1 cellular context compared by ENCODE assay signal in the genomic region with DNA sequence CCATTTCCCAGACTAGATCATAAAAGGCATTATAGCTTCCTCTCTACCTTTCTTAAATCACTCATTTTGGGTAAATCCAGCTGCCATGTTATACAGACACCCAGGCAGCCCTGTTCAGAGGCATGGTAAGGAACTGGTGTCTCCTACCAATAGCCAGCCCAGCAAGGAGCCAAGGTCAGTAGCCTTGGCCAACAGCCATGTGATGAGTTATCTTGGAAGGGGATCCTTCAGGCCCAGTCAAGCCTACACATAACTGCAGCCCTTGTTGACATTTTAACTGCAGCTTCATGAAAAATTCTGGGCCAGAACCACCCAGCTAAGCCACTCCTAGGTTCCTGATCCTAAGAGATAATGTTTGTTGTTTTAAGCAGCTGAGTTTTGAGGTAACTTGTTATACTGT.
A peak's percentile ranks its signal among the peaks of the same experiment; 100 is the strongest.
TF ChIP-seq lines count a peak whose summit lies in the region.

No MANE protein-coding gene starts in this region.

TF ChIP-seq in K562, 482 proteins besides CTCF, POLR2A, EP300 and RAD21 (continued from another document and continues in another):
- TF ChIP-seq, protein P1, sequence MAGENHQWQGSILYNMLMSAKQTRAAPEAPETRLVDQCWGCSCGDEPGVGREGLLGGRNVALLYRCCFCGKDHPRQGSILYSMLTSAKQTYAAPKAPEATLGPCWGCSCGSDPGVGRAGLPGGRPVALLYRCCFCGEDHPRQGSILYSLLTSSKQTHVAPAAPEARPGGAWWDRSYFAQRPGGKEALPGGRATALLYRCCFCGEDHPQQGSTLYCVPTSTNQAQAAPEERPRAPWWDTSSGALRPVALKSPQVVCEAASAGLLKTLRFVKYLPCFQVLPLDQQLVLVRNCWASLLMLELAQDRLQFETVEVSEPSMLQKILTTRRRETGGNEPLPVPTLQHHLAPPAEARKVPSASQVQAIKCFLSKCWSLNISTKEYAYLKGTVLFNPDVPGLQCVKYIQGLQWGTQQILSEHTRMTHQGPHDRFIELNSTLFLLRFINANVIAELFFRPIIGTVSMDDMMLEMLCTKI (IDR thresholded peaks at IDR 0.05; ENCODE audit: partially characterized antibody): no peak
- TF ChIP-seq ARHGAP35 (IDR thresholded peaks at IDR 0.05; ENCODE audit: partially characterized antibody): no peak
- TF ChIP-seq ZNF324 (CRISPR knock-in tag; IDR thresholded peaks at IDR 0.05): no peak
- no peak for TF ChIP-seq DIDO1 (tag; IDR thresholded peaks at IDR 0.05; ENCODE audit: low read depth)
- TF ChIP-seq MED1 (CRISPR knock-in tag; IDR thresholded peaks at IDR 0.05; ENCODE audit: borderline replicate concordance): no peak
- TF ChIP-seq RBM34 (IDR thresholded peaks at IDR 0.05; ENCODE audit: borderline replicate concordance, insufficient read depth, low read length): no peak
- no peak for TF ChIP-seq CBX3 (IDR thresholded peaks at IDR 0.05; ENCODE audit: borderline replicate concordance in 1 of 2, low read length in 2 of 2)
- TF ChIP-seq HEY1 (CRISPR knock-in tag; IDR thresholded peaks at IDR 0.05; ENCODE audit: borderline replicate concordance): no peak
- TF ChIP-seq BHLHE40 (IDR thresholded peaks at IDR 0.05; ENCODE audit: low read length): no peak
- no peak for TF ChIP-seq HLTF (IDR thresholded peaks at IDR 0.05)
- TF ChIP-seq FOXM1 (IDR thresholded peaks at IDR 0.05; ENCODE audit: low read depth): peak; percentile 43; the same call in 1 of the 2 replicates
- TF ChIP-seq FOXM1 (CRISPR knock-in tag; IDR thresholded peaks at IDR 0.05; ENCODE audit: low read depth): no peak
- no peak for TF ChIP-seq NR2C2 (CRISPR knock-in tag; IDR thresholded peaks at IDR 0.05)
- peak; percentile 55; the same call in 1 of the 2 replicates for TF ChIP-seq NR2C2 (tag; IDR thresholded peaks at IDR 0.05)
- TF ChIP-seq, protein P2, sequence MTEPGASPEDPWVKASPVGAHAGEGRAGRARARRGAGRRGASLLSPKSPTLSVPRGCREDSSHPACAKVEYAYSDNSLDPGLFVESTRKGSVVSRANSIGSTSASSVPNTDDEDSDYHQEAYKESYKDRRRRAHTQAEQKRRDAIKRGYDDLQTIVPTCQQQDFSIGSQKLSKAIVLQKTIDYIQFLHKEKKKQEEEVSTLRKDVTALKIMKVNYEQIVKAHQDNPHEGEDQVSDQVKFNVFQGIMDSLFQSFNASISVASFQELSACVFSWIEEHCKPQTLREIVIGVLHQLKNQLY (CRISPR knock-in tag; conservative IDR thresholded peaks at IDR 0.05): no peak
- TF ChIP-seq, protein P3, sequence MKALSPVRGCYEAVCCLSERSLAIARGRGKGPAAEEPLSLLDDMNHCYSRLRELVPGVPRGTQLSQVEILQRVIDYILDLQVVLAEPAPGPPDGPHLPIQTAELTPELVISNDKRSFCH (CRISPR knock-in tag; IDR thresholded peaks at IDR 0.05): no peak
- TF ChIP-seq, protein P3 (tag; IDR thresholded peaks at IDR 0.05): peak; percentile 51; the same call in 1 of the 2 replicates
- TF ChIP-seq, protein P4, sequence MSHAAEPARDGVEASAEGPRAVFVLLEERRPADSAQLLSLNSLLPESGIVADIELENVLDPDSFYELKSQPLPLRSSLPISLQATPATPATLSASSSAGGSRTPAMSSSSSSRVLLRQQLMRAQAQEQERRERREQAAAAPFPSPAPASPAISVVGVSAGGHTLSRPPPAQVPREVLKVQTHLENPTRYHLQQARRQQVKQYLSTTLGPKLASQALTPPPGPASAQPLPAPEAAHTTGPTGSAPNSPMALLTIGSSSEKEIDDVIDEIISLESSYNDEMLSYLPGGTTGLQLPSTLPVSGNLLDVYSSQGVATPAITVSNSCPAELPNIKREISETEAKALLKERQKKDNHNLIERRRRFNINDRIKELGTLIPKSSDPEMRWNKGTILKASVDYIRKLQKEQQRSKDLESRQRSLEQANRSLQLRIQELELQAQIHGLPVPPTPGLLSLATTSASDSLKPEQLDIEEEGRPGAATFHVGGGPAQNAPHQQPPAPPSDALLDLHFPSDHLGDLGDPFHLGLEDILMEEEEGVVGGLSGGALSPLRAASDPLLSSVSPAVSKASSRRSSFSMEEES (CRISPR knock-in tag; IDR thresholded peaks at IDR 0.05): no peak
- TF ChIP-seq PTBP1 (IDR thresholded peaks at IDR 0.05; ENCODE audit: low read depth, low read length): no peak
- no peak for TF ChIP-seq CHD2 (IDR thresholded peaks at IDR 0.05; ENCODE audit: low read depth, low read length)
- TF ChIP-seq TAL1 (IDR thresholded peaks at IDR 0.05): peak; percentile 39; the same call in 1 of the 2 replicates
- no peak for TF ChIP-seq E2F3 (CRISPR knock-in tag; IDR thresholded peaks at IDR 0.05)
- TF ChIP-seq, protein P5, sequence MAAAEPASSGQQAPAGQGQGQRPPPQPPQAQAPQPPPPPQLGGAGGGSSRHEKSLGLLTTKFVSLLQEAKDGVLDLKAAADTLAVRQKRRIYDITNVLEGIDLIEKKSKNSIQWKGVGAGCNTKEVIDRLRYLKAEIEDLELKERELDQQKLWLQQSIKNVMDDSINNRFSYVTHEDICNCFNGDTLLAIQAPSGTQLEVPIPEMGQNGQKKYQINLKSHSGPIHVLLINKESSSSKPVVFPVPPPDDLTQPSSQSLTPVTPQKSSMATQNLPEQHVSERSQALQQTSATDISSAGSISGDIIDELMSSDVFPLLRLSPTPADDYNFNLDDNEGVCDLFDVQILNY (CRISPR knock-in tag; IDR thresholded peaks at IDR 0.05): no peak
- TF ChIP-seq NEUROD1 (IDR thresholded peaks at IDR 0.05; ENCODE audit: borderline replicate concordance, low read depth, low read length, partially characterized antibody): no peak
- TF ChIP-seq, protein P6, sequence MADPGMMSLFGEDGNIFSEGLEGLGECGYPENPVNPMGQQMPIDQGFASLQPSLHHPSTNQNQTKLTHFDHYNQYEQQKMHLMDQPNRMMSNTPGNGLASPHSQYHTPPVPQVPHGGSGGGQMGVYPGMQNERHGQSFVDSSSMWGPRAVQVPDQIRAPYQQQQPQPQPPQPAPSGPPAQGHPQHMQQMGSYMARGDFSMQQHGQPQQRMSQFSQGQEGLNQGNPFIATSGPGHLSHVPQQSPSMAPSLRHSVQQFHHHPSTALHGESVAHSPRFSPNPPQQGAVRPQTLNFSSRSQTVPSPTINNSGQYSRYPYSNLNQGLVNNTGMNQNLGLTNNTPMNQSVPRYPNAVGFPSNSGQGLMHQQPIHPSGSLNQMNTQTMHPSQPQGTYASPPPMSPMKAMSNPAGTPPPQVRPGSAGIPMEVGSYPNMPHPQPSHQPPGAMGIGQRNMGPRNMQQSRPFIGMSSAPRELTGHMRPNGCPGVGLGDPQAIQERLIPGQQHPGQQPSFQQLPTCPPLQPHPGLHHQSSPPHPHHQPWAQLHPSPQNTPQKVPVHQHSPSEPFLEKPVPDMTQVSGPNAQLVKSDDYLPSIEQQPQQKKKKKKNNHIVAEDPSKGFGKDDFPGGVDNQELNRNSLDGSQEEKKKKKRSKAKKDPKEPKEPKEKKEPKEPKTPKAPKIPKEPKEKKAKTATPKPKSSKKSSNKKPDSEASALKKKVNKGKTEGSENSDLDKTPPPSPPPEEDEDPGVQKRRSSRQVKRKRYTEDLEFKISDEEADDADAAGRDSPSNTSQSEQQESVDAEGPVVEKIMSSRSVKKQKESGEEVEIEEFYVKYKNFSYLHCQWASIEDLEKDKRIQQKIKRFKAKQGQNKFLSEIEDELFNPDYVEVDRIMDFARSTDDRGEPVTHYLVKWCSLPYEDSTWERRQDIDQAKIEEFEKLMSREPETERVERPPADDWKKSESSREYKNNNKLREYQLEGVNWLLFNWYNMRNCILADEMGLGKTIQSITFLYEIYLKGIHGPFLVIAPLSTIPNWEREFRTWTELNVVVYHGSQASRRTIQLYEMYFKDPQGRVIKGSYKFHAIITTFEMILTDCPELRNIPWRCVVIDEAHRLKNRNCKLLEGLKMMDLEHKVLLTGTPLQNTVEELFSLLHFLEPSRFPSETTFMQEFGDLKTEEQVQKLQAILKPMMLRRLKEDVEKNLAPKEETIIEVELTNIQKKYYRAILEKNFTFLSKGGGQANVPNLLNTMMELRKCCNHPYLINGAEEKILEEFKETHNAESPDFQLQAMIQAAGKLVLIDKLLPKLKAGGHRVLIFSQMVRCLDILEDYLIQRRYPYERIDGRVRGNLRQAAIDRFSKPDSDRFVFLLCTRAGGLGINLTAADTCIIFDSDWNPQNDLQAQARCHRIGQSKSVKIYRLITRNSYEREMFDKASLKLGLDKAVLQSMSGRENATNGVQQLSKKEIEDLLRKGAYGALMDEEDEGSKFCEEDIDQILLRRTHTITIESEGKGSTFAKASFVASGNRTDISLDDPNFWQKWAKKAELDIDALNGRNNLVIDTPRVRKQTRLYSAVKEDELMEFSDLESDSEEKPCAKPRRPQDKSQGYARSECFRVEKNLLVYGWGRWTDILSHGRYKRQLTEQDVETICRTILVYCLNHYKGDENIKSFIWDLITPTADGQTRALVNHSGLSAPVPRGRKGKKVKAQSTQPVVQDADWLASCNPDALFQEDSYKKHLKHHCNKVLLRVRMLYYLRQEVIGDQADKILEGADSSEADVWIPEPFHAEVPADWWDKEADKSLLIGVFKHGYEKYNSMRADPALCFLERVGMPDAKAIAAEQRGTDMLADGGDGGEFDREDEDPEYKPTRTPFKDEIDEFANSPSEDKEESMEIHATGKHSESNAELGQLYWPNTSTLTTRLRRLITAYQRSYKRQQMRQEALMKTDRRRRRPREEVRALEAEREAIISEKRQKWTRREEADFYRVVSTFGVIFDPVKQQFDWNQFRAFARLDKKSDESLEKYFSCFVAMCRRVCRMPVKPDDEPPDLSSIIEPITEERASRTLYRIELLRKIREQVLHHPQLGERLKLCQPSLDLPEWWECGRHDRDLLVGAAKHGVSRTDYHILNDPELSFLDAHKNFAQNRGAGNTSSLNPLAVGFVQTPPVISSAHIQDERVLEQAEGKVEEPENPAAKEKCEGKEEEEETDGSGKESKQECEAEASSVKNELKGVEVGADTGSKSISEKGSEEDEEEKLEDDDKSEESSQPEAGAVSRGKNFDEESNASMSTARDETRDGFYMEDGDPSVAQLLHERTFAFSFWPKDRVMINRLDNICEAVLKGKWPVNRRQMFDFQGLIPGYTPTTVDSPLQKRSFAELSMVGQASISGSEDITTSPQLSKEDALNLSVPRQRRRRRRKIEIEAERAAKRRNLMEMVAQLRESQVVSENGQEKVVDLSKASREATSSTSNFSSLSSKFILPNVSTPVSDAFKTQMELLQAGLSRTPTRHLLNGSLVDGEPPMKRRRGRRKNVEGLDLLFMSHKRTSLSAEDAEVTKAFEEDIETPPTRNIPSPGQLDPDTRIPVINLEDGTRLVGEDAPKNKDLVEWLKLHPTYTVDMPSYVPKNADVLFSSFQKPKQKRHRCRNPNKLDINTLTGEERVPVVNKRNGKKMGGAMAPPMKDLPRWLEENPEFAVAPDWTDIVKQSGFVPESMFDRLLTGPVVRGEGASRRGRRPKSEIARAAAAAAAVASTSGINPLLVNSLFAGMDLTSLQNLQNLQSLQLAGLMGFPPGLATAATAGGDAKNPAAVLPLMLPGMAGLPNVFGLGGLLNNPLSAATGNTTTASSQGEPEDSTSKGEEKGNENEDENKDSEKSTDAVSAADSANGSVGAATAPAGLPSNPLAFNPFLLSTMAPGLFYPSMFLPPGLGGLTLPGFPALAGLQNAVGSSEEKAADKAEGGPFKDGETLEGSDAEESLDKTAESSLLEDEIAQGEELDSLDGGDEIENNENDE (IDR thresholded peaks at IDR 0.05; ENCODE audit: low read depth, low read length): no peak
- TF ChIP-seq, protein P7, sequence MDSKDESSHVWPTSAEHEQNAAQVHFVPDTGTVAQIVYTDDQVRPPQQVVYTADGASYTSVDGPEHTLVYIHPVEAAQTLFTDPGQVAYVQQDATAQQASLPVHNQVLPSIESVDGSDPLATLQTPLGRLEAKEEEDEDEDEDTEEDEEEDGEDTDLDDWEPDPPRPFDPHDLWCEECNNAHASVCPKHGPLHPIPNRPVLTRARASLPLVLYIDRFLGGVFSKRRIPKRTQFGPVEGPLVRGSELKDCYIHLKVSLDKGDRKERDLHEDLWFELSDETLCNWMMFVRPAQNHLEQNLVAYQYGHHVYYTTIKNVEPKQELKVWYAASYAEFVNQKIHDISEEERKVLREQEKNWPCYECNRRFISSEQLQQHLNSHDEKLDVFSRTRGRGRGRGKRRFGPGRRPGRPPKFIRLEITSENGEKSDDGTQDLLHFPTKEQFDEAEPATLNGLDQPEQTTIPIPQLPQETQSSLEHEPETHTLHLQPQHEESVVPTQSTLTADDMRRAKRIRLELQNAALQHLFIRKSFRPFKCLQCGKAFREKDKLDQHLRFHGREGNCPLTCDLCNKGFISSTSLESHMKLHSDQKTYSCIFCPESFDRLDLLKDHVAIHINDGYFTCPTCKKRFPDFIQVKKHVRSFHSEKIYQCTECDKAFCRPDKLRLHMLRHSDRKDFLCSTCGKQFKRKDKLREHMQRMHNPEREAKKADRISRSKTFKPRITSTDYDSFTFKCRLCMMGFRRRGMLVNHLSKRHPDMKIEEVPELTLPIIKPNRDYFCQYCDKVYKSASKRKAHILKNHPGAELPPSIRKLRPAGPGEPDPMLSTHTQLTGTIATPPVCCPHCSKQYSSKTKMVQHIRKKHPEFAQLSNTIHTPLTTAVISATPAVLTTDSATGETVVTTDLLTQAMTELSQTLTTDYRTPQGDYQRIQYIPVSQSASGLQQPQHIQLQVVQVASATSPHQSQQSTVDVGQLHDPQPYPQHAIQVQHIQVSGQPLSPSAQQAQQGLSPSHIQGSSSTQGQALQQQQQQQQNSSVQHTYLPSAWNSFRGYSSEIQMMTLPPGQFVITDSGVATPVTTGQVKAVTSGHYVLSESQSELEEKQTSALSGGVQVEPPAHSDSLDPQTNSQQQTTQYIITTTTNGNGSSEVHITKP (IDR thresholded peaks at IDR 0.05; ENCODE audit: partially characterized antibody): no peak
- TF ChIP-seq ZBED1 (IDR thresholded peaks at IDR 0.05): no peak
- TF ChIP-seq JUND (IDR thresholded peaks at IDR 0.05; ENCODE audit: borderline replicate concordance, low read depth, low read length): peak; percentile 33; the same call in 1 of the 2 replicates
- peak; percentile 72; the same call in 2 of the 3 replicates for TF ChIP-seq JUND (tag; IDR thresholded peaks at IDR 0.05; ENCODE audit: borderline replicate concordance, low read depth, low read length)
- no peak for TF ChIP-seq SIX5 (IDR thresholded peaks at IDR 0.05; ENCODE audit: borderline replicate concordance in 1 of 2, insufficient read depth in 1 of 2, low read depth in 1 of 2, low read length in 2 of 2)
- TF ChIP-seq RBM15 (IDR thresholded peaks at IDR 0.05; ENCODE audit: insufficient read depth, low read length): no peak
- TF ChIP-seq, protein P8, sequence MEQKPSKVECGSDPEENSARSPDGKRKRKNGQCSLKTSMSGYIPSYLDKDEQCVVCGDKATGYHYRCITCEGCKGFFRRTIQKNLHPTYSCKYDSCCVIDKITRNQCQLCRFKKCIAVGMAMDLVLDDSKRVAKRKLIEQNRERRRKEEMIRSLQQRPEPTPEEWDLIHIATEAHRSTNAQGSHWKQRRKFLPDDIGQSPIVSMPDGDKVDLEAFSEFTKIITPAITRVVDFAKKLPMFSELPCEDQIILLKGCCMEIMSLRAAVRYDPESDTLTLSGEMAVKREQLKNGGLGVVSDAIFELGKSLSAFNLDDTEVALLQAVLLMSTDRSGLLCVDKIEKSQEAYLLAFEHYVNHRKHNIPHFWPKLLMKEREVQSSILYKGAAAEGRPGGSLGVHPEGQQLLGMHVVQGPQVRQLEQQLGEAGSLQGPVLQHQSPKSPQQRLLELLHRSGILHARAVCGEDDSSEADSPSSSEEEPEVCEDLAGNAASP (IDR thresholded peaks at IDR 0.05): no peak
- TF ChIP-seq SREBF2 (CRISPR knock-in tag; IDR thresholded peaks at IDR 0.05): no peak
- TF ChIP-seq POLR2B (IDR thresholded peaks at IDR 0.05; ENCODE audit: low read depth, partially characterized antibody): no peak
